Comparison of ENCODE assay signal across 13 cellular contexts in genomic region chr4:175705407-175705806, GRCh38.
DNase-seq lines count a peak whose midpoint lies in the region; ATAC-seq and TF ChIP-seq lines count a peak whose summit lies in the region.
"Had no signal": no experiment of that assay in that cellular context is flagged by ENCODE, and none has a peak within 500 bp of the region (broad histone marks: within the 10 kb centered on the region; RNA-seq: fewer than 3 reads in every experiment).

No MANE protein-coding gene starts in this region.

- peak; percentile 12 for DNase-seq in H4 (ENCODE audit: low spot score)
- DNase-seq in NCI-H748 treated with DMSO at 0.1 percent for 48 hours (lab: John Stamatoyannopoulos, UW) = peak; percentile 50
- peak; percentile 85 for DNase-seq in occipital lobe (lab: John Stamatoyannopoulos, UW)
- no peak for DNase-seq in amniotic stem cell (lab: John Stamatoyannopoulos, UW)
- no peak for DNase-seq in SKM-1 (lab: John Stamatoyannopoulos, UW; ENCODE audit: unreplicated experiment)
- DNase-seq: activated CD4-positive, alpha-beta memory T cell treated with anti-CD3 and anti-CD28 coated beads for 36 hours; RPMI8226; upper lobe of left lung had no signal

- H3K27ac ChIP-seq in gastroesophageal sphincter = peak overlapping the region; percentile 60 to 79 (median 74)
- H3K27ac ChIP-seq: ascending aorta, upper lobe of left lung had no signal

- H3K36me3 ChIP-seq in gastroesophageal sphincter = no peaks in the 10 kb centered on the region
- H3K36me3 ChIP-seq: ascending aorta, upper lobe of left lung had no signal

- TF ChIP-seq POLR2A in gastroesophageal sphincter (IDR thresholded peaks at IDR 0.05) = no peak

- TF ChIP-seq EP300 in gastroesophageal sphincter (IDR thresholded peaks at IDR 0.05) = no peak

- H3K9me3 ChIP-seq in gastroesophageal sphincter = no peaks in the 10 kb centered on the region
- H3K9me3 ChIP-seq: ascending aorta, upper lobe of left lung had no signal

- H3K27me3 ChIP-seq in gastroesophageal sphincter = no peaks in the 10 kb centered on the region
- H3K27me3 ChIP-seq: ascending aorta, upper lobe of left lung had no signal

- no peak overlapping the region for H3K4me3 ChIP-seq in gastroesophageal sphincter
- H3K4me3 ChIP-seq: ascending aorta, upper lobe of left lung had no signal

- 0 to 11% methylated on average over 5 to 7 of the region's 9 CpGs for WGBS in gastroesophageal sphincter (ENCODE audit: low coverage in 1 of 2), 2 donors

- peaks cover 0 to 16% (median 0%) of the 10 kb centered on the region in 3 donors for H3K4me1 ChIP-seq in gastroesophageal sphincter
- H3K4me1 ChIP-seq: ascending aorta, upper lobe of left lung had no signal

- TF ChIP-seq CTCF in gastroesophageal sphincter (IDR thresholded peaks at IDR 0.05) = no peak

- ATAC-seq in gastroesophageal sphincter (peak; percentile 86), GM21717 (IDR thresholded peaks at IDR 0.05; ENCODE audit: unreplicated experiment) (no peak), HG03196 (IDR thresholded peaks at IDR 0.05; ENCODE audit: unreplicated experiment) (no peak)
- ATAC-seq: natural killer cell treated with Interleukin-12 subunit alpha and Interleukin-12 subunit beta and Interleukin-15 and Interleukin-18, amount 100 ng/mL, for 72 hours had no signal

Comparison
In these comparisons a context has a peak if more than half of its experiments do, and no peak if none do; other contexts are left out.
1. DNase-seq: peak in H4 (single experiment), NCI-H748 treated with DMSO at 0.1 percent for 48 hours (single experiment) and occipital lobe (single experiment); none in amniotic stem cell (single experiment) and SKM-1 (single experiment).